8 cellular contexts compared by ENCODE assay signal in genomic region chr17:64661981-64662773, GRCh38. TPM values are rescaled to one million over a fixed set of nuclear protein-coding genes. Genes with fewer than 3 reads are reported as not detected.
DNase-seq lines count a peak whose midpoint lies in the region; ATAC-seq and TF ChIP-seq lines count a peak whose summit lies in the region.

Gene SMURF2 (minus strand): TSS chr17:64662307. CDS start chr17:64661880, 427 bp downstream.

- DNase-seq in H7 (peak; percentile 96), M059J (ENCODE audit: low read depth) (peak; percentile 68), right cardiac atrium (peak; percentile 82 to 93 (median 92)), vagina (ENCODE audit: extremely low spot score in 2 of 2) (peak in 1 of 2 donors; percentile 90)

- H3K9me3 ChIP-seq in right cardiac atrium (ENCODE audit: control insufficient read depth, low read length) (no peaks in the 10 kb centered on the region), vagina (no peaks in the 10 kb centered on the region)

- no peaks in the 10 kb centered on the region for H3K9me3 Mint-ChIP-seq in T-helper 1 cell treated with Interleukin-12 subunit alpha and Interleukin-12 subunit beta and Interleukin-4 antibody, amounts not matched to agents 30 μg/mL and 1 μg/mL, for 36 hours

- H3K36me3 ChIP-seq in H7 (replicated peaks; ENCODE audit: control insufficient read depth, insufficient read depth, low read length) = no peaks in the 10 kb centered on the region
- no peaks in the 10 kb centered on the region for H3K36me3 ChIP-seq in rectal smooth muscle tissue (ENCODE audit: control insufficient read depth, insufficient read depth, low read length)
- no peaks in the 10 kb centered on the region for H3K36me3 ChIP-seq in vagina

- 0 out of 3 replicates have a peak, but pooled peaks have one; percentile 16 for TF ChIP-seq CTCF in GM12872 (IDR thresholded peaks at IDR 0.05; ENCODE audit: insufficient read depth, low read depth, low read length)
- TF ChIP-seq CTCF in vagina (IDR thresholded peaks at IDR 0.05) = no peak

- peaks cover 3% of the 10 kb centered on the region for H3K36me3 Mint-ChIP-seq in T-helper 1 cell treated with Interleukin-12 subunit alpha and Interleukin-12 subunit beta and Interleukin-4 antibody, amounts not matched to agents 30 μg/mL and 1 μg/mL, for 36 hours (ENCODE audit: low read depth)

- H3K27me3 ChIP-seq in H7 (ENCODE audit: control insufficient read depth, insufficient read depth, low read length) (no peaks in the 10 kb centered on the region), right cardiac atrium (ENCODE audit: control insufficient read depth, insufficient read depth) (no peaks in the 10 kb centered on the region), rectal smooth muscle tissue (ENCODE audit: control insufficient read depth, insufficient read depth, low read length) (no peaks in the 10 kb centered on the region), vagina (no peaks in the 10 kb centered on the region)

- H3K4me3 Mint-ChIP-seq in T-helper 1 cell treated with Interleukin-12 subunit alpha and Interleukin-12 subunit beta and Interleukin-4 antibody, amounts not matched to agents 30 μg/mL and 1 μg/mL, for 36 hours = peak within 1 kb of the TSS; percentile 97

- ATAC-seq in right cardiac atrium = peak; percentile 92 to 94

- WGBS in right cardiac atrium = under 1% methylated on average over 94 of the region's 94 CpGs

- H3K27ac Mint-ChIP-seq in T-helper 1 cell treated with Interleukin-12 subunit alpha and Interleukin-12 subunit beta and Interleukin-4 antibody, amounts not matched to agents 30 μg/mL and 1 μg/mL, for 36 hours = peak within 1 kb of the TSS; percentile 91

- H3K4me1 Mint-ChIP-seq in T-helper 1 cell treated with Interleukin-12 subunit alpha and Interleukin-12 subunit beta and Interleukin-4 antibody, amounts not matched to agents 30 μg/mL and 1 μg/mL, for 36 hours (ENCODE audit: low read depth) = peaks cover 27% of the 10 kb centered on the region

- peak within 1 kb of the TSS; percentile 73 for H3K9ac ChIP-seq in rectal smooth muscle tissue (ENCODE audit: low read length)

- peak in 1 of 2 donors; percentile 95 for TF ChIP-seq POLR2A in vagina (IDR thresholded peaks at IDR 0.05)

- H3K27ac ChIP-seq in angular gyrus (ENCODE audit: low read depth, low read length) (peak within 1 kb of the TSS; percentile 30), right cardiac atrium (ENCODE audit: low read length) (peak within 1 kb of the TSS; percentile 99), rectal smooth muscle tissue (ENCODE audit: low read depth, low read length) (peak within 1 kb of the TSS; percentile 70), vagina (peak within 1 kb of the TSS; percentile 88)

- H3K4me1 ChIP-seq in right cardiac atrium (ENCODE audit: control insufficient read depth, insufficient read depth, low read length) = no peaks in the 10 kb centered on the region
- H3K4me1 ChIP-seq in rectal smooth muscle tissue (ENCODE audit: control insufficient read depth, insufficient read depth, low read length) = peaks cover 2% of the 10 kb centered on the region
- H3K4me1 ChIP-seq in vagina = peaks cover 29% of the 10 kb centered on the region

- peaks cover 4% of the 10 kb centered on the region for H3K27me3 Mint-ChIP-seq in T-helper 1 cell treated with Interleukin-12 subunit alpha and Interleukin-12 subunit beta and Interleukin-4 antibody, amounts not matched to agents 30 μg/mL and 1 μg/mL, for 36 hours (ENCODE audit: low read depth)

- intact Hi-C loops in right cardiac atrium (cut with DNase I) = no loop called here
- intact Hi-C loops in vagina (cut with DNase I) = loop anchor here (10.0 kb wide), 1 partner anchor 83 kb away; no protein-coding TSS in a partner anchor

- peak within 1 kb of the TSS; percentile 67 for H3K4me3 ChIP-seq in H7 (ENCODE audit: insufficient read depth, low read depth, low read length)
- peak within 1 kb of the TSS; percentile 97 for H3K4me3 ChIP-seq in right cardiac atrium (ENCODE audit: low read length)
- peak within 1 kb of the TSS; percentile 76 for H3K4me3 ChIP-seq in rectal smooth muscle tissue (ENCODE audit: low read length)
- H3K4me3 ChIP-seq in vagina = peak within 1 kb of the TSS; percentile 70 to 88

RNA-seq across cellular contexts. Expression of gene SMURF2, which starts in this region (rescaled TPM):
- total RNA-seq in H7 (2014; rRNA removed; shearing (Covaris generic)) = 33.9 and 36.2 TPM in 2 replicates
- total RNA-seq in M059J (2014; rRNA removed; shearing (Covaris generic)) = 43.3 and 68.7 TPM in 2 replicates
- total RNA-seq in right cardiac atrium (10 to 100 TPM; 14.4 to 27.2 (median 15.3) TPM), vagina (19.9 TPM)
- 4.7 TPM for polyA plus RNA-seq in right cardiac atrium

Comparison
In these comparisons a context has a peak if more than half of its experiments do, and no peak if none do; other contexts are left out.
1. H3K27ac ChIP-seq: peak in every context shown above with its lines; median percentile 99 in right cardiac atrium; 88 in vagina; 70 in rectal smooth muscle tissue; 30 in angular gyrus.